ENCODE assay signal across 1 cellular context in genomic region chr7:80107278-80107677, GRCh38.
TF ChIP-seq lines count a peak whose summit lies in the region.

No MANE protein-coding gene starts in this region.

TF ChIP-seq in GM23338, 12 proteins besides CTCF, POLR2A, EP300 and RAD21 (continued from another document):
- TF ChIP-seq, protein P1, sequence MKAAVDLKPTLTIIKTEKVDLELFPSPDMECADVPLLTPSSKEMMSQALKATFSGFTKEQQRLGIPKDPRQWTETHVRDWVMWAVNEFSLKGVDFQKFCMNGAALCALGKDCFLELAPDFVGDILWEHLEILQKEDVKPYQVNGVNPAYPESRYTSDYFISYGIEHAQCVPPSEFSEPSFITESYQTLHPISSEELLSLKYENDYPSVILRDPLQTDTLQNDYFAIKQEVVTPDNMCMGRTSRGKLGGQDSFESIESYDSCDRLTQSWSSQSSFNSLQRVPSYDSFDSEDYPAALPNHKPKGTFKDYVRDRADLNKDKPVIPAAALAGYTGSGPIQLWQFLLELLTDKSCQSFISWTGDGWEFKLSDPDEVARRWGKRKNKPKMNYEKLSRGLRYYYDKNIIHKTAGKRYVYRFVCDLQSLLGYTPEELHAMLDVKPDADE (IDR thresholded peaks at IDR 0.05): no peak
- TF ChIP-seq REST (IDR thresholded peaks at IDR 0.05; ENCODE audit: unreplicated experiment) (no peak), POLR2AphosphoS5 (IDR thresholded peaks at IDR 0.05; ENCODE audit: low read depth) (no peak), CREB1 (CRISPR knock-in tag; IDR thresholded peaks at IDR 0.05; ENCODE audit: low read depth) (no peak), ZNF462 (CRISPR knock-in tag; IDR thresholded peaks at IDR 0.05) (no peak)
TF ChIP-seq in GM23338: peak in this region for 0.
